ENCODE assay signal across 33 cellular contexts in the genomic region with DNA sequence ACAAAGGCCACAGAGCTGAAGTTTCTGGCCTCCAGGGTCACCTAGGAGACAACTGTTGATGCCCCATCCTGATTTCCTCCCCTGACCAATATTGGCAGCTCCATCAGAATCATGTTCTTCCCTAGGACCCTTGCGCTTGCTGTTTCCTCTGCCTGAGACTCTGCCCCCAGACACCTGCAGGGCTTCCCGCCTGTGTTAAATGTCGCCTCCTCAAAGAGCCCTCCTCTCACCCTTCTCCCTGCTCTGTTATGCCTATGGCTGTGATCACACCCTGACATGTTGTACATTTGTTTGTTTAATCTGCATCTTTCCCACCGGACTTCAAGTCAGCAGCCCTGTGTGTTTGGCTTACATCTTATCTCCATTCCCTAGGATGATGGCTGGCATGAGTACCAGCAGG.
"Had no signal": no experiment of that assay in that cellular context is flagged by ENCODE, and none has a peak within 500 bp of the region (broad histone marks: within the 10 kb centered on the region; RNA-seq: fewer than 3 reads in every experiment).

No MANE protein-coding gene starts in this region.

- H3K36me3 Mint-ChIP-seq: activated CD4-positive, alpha-beta memory T cell treated with anti-CD3 and anti-CD28 coated beads for 36 hours; activated naive CD4-positive, alpha-beta T cell treated with anti-CD3 and anti-CD28 coated beads, Interleukin-2, amount 50 U/mL, for 72 hours had no signal

- H3K9me3 ChIP-seq: adrenal gland, body of pancreas, breast epithelium had no signal

- H3K4me3 ChIP-seq: adrenal gland, body of pancreas, breast epithelium, PC-9 had no signal

- H3K4me1 ChIP-seq: adrenal gland, body of pancreas, breast epithelium had no signal

- H3K4me3 Mint-ChIP-seq: activated B cell treated with CpG ODN at 0.5 μM for 24 hours; activated CD4-positive, alpha-beta memory T cell treated with anti-CD3 and anti-CD28 coated beads for 36 hours; activated naive CD4-positive, alpha-beta T cell treated with anti-CD3 and anti-CD28 coated beads for 36 hours; activated T-cell treated with anti-CD3 and anti-CD28 coated beads, Interleukin-2, amount 50 U/mL, for 4 hours; activated T-helper 1 cell treated with anti-CD3 and anti-CD28 coated beads, Interleukin-12 subunit alpha, Interleukin-12 subunit beta, Interleukin-2, Interleukin-4 antibody, amounts not matched to agents 30 ng/mL and 10 ng/mL and 1 ng/mL, durations not matched to agents 14 hours and 24 hours and 36 hours had no signal

- H3K9me3 Mint-ChIP-seq: activated B cell treated with CpG ODN at 0.5 μM for 24 hours; activated CD4-positive, alpha-beta memory T cell treated with anti-CD3 and anti-CD28 coated beads for 36 hours; activated naive CD4-positive, alpha-beta T cell treated with anti-CD3 and anti-CD28 coated beads for 36 hours; activated naive CD4-positive, alpha-beta T cell treated with anti-CD3 and anti-CD28 coated beads, Interleukin-2, amount 50 U/mL, for 72 hours; activated T-cell treated with anti-CD3 and anti-CD28 coated beads, Interleukin-2, amount 50 U/mL, for 4 hours; activated T-helper 1 cell treated with anti-CD3 and anti-CD28 coated beads, Interleukin-12 subunit alpha, Interleukin-12 subunit beta, Interleukin-2, Interleukin-4 antibody, amounts not matched to agents 30 ng/mL and 10 ng/mL and 1 ng/mL, durations not matched to agents 14 hours and 24 hours and 36 hours had no signal

- H3K36me3 ChIP-seq: adrenal gland, breast epithelium had no signal

- H3K4me1 Mint-ChIP-seq: activated B cell treated with CpG ODN at 0.5 μM for 24 hours had no signal

- ATAC-seq: activated naive CD4-positive, alpha-beta T cell treated with anti-CD3 and anti-CD28 coated beads, Interleukin-2, amount 50 U/mL, for 72 hours; activated T-cell treated with anti-CD3 and anti-CD28 coated beads, Interleukin-2, amount 50 U/mL, for 4 hours; body of pancreas had no signal

- H3K27ac Mint-ChIP-seq: activated B cell treated with CpG ODN at 0.5 μM for 24 hours; activated CD4-positive, alpha-beta memory T cell treated with anti-CD3 and anti-CD28 coated beads for 36 hours; activated naive CD4-positive, alpha-beta T cell treated with anti-CD3 and anti-CD28 coated beads for 36 hours; activated naive CD4-positive, alpha-beta T cell treated with anti-CD3 and anti-CD28 coated beads, Interleukin-2, amount 50 U/mL, for 72 hours; activated T-helper 1 cell treated with anti-CD3 and anti-CD28 coated beads, Interleukin-12 subunit alpha, Interleukin-12 subunit beta, Interleukin-2, Interleukin-4 antibody, amounts not matched to agents 30 ng/mL and 10 ng/mL and 1 ng/mL, durations not matched to agents 14 hours and 24 hours and 36 hours had no signal

- DNase-seq: activated B cell treated with CpG ODN at 0.5 μM for 24 hours; activated CD4-positive, alpha-beta memory T cell treated with anti-CD3 and anti-CD28 coated beads for 36 hours; activated CD4-positive, alpha-beta T cell treated with anti-CD3 and anti-CD28 coated beads for 4 hours; activated CD4-positive, alpha-beta T cell treated with anti-CD3 and anti-CD28 coated beads, Interleukin-2, amount 50 U/mL, for 1 hour; activated CD4-positive, CD25-positive, alpha-beta regulatory T cell treated with anti-CD3 and anti-CD28 coated beads, Interleukin-2, amount 50 U/mL, for 72 hours; activated CD8-positive, alpha-beta memory T cell treated with anti-CD3 and anti-CD28 coated beads, Interleukin-2, amount 50 U/mL, for 4 hours; activated gamma-delta T cell treated with Interleukin-2 at 50 U/mL for 16 hours; activated naive CD4-positive, alpha-beta T cell treated with anti-CD3 and anti-CD28 coated beads for 36 hours; activated T-cell treated with anti-CD3 and anti-CD28 coated beads for 4 hours; activated T-cell treated with anti-CD3 and anti-CD28 coated beads, Interleukin-2, amount 50 U/mL, for 4 hours; adrenal gland; body of pancreas; cerebellar nuclear complex; Karpas-422; NCI-H1105; NCI-H1417 treated with DMSO at 0.1 percent for 48 hours; NCI-H1694 treated with DMSO at 0.1 percent for 48 hours; NCI-H2029; NCI-H2171 treated with DMSO at 0.1 percent for 48 hours; NCI-H345; NCI-H524 treated with DMSO at 0.1 percent for 48 hours; NCI-H748 treated with DMSO at 0.1 percent for 48 hours; NK-92 treated with Interleukin-12 subunit alpha and Interleukin-12 subunit beta, amount 100 ng/mL, for 24 hours; PC-9; SW 1271; T-helper 1 cell; T-helper 2 cell; T-helper 9 cell had no signal

- H3K27ac ChIP-seq: adrenal gland, body of pancreas, breast epithelium, PC-9, RWPE1, VCaP had no signal
